In genomic region chr22:26756675-26757293, GRCh38 we compare ENCODE assay signal across 8 cellular contexts.
A peak's percentile ranks its signal among the peaks of the same experiment; 100 is the strongest.
DNase-seq lines count a peak whose midpoint lies in the region; ATAC-seq and TF ChIP-seq lines count a peak whose summit lies in the region.

No MANE protein-coding gene starts in this region.

- peak; percentile 79 for TF ChIP-seq CTCF in Panc1 (IDR thresholded peaks at IDR 0.05)
- peak; percentile 96 to 99 for TF ChIP-seq CTCF in right atrium auricular region (IDR thresholded peaks at IDR 0.05)

- no peak overlapping the region for H3K27ac Mint-ChIP-seq in activated naive CD8-positive, alpha-beta T cell treated with anti-CD3 and anti-CD28 coated beads, Interleukin-2, amount 50 U/mL, for 24 hours

- DNase-seq in NCI-H748 (lab: John Stamatoyannopoulos, UW; ENCODE audit: unreplicated experiment) (peak; percentile 63), NCI-H748 treated with DMSO at 0.1 percent for 48 hours (lab: John Stamatoyannopoulos, UW) (no peak), Panc1 (ENCODE audit: low read depth, low spot score) (no peak), right atrium auricular region (ENCODE audit: low spot score) (peak; percentile 64), retina (peak; percentile 91), NAMALWA (ENCODE audit: low spot score) (no peak), GOT3 (lab: John Stamatoyannopoulos, UW) (no peak)
- peak; percentile 81 for DNase-seq in activated naive CD8-positive, alpha-beta T cell treated with anti-CD3 and anti-CD28 coated beads, Interleukin-2, amount 50 U/mL, for 24 hours

- no TSS peak for BruUV-seq in Panc1 (replicated peaks; lab: Mats Ljungman, UMichigan)

- H3K4me3 ChIP-seq in Panc1 (ENCODE audit: low read depth in 2 of 2, low read length in 2 of 2) (no peak overlapping the region), right atrium auricular region (peak overlapping the region in 1 of 2 donors; percentile 38)

- POLR2A ChIA-PET in Panc1 (lab: Charles Lee), result no interaction called here

- CTCF ChIA-PET in Panc1 (lab: Charles Lee), result interaction anchor here (0.7 kb wide), 1 partner anchor 505 kb away, joined by 3 read pairs; no protein-coding TSS in a partner anchor

- H3K27ac ChIP-seq in Panc1 (ENCODE audit: low read length) (no peak overlapping the region), right atrium auricular region (no peak overlapping the region)

- no peaks in the 10 kb centered on the region for H3K4me1 Mint-ChIP-seq in activated naive CD8-positive, alpha-beta T cell treated with anti-CD3 and anti-CD28 coated beads, Interleukin-2, amount 50 U/mL, for 24 hours

- no peaks in the 10 kb centered on the region for H3K9me3 Mint-ChIP-seq in activated naive CD8-positive, alpha-beta T cell treated with anti-CD3 and anti-CD28 coated beads, Interleukin-2, amount 50 U/mL, for 24 hours

- H3K9me3 ChIP-seq in Panc1 (ENCODE audit: control insufficient read depth, insufficient read depth, low read depth, low read length) (no peaks in the 10 kb centered on the region), right atrium auricular region (no peaks in the 10 kb centered on the region)

- H3K4me3 Mint-ChIP-seq in activated naive CD8-positive, alpha-beta T cell treated with anti-CD3 and anti-CD28 coated beads, Interleukin-2, amount 50 U/mL, for 24 hours, result no peak overlapping the region

- H3K36me3 ChIP-seq in Panc1 (ENCODE audit: control insufficient read depth, insufficient read depth, low read length) (no peaks in the 10 kb centered on the region), right atrium auricular region (no peaks in the 10 kb centered on the region)

- in situ Hi-C loops in Panc1 (cut with HindIII; ENCODE audit: low pct_unique_long_range_greater_than_20kb, low sequenced_read_pairs), result no loop called here

- H3K27me3 ChIP-seq in Panc1 (ENCODE audit: control insufficient read depth, insufficient read depth, low read length) (no peaks in the 10 kb centered on the region), right atrium auricular region (no peaks in the 10 kb centered on the region)

- no peak for ATAC-seq in Panc1
- peak; percentile 87 for ATAC-seq in activated naive CD8-positive, alpha-beta T cell treated with anti-CD3 and anti-CD28 coated beads, Interleukin-2, amount 50 U/mL, for 24 hours

- peaks cover 10% of the 10 kb centered on the region for H3K36me3 Mint-ChIP-seq in activated naive CD8-positive, alpha-beta T cell treated with anti-CD3 and anti-CD28 coated beads, Interleukin-2, amount 50 U/mL, for 24 hours (ENCODE audit: low read depth)

- intact Hi-C loops in Panc1 (cut with micrococcal nuclease; ENCODE audit: unreplicated experiment), result no loop called here

- H3K4me1 ChIP-seq in Panc1 (ENCODE audit: control insufficient read depth, insufficient read depth, low read length), result no peaks in the 10 kb centered on the region
- peaks cover 0 to 4% of the 10 kb centered on the region in 2 donors for H3K4me1 ChIP-seq in right atrium auricular region

- H3K27me3 Mint-ChIP-seq in activated naive CD8-positive, alpha-beta T cell treated with anti-CD3 and anti-CD28 coated beads, Interleukin-2, amount 50 U/mL, for 24 hours, result no peaks in the 10 kb centered on the region

Comparison
In these comparisons a context has a peak if more than half of its experiments do, and no peak if none do; other contexts are left out.
1. DNase-seq: peak in NCI-H748 (single experiment), activated naive CD8-positive, alpha-beta T cell treated with anti-CD3 and anti-CD28 coated beads, Interleukin-2, amount 50 U/mL, for 24 hours (single experiment), right atrium auricular region (single experiment) and retina (single experiment); none in NCI-H748 treated with DMSO at 0.1 percent for 48 hours (single experiment), Panc1 (single experiment), NAMALWA (single experiment) and GOT3 (single experiment).